In genomic region chr1:56394298-56394697, GRCh38 we compare ENCODE assay signal across 22 cellular contexts.
"Had no signal": no experiment of that assay in that cellular context is flagged by ENCODE, and none has a peak within 500 bp of the region (broad histone marks: within the 10 kb centered on the region; RNA-seq: fewer than 3 reads in every experiment).

No MANE protein-coding gene starts in this region.

- DNase-seq: caudate nucleus, colonic mucosa, dermis blood vessel endothelial cell, endodermal cell, erythroblast, glutamatergic neuron, immature natural killer cell, left colon, mucosa of descending colon, natural killer cell, occipital lobe, pancreas, retina, right lobe of liver, testis, upper lobe of left lung, uterus had no signal

- H3K27me3 ChIP-seq: breast epithelium, colonic mucosa, gastroesophageal sphincter, neural progenitor cell, pancreas, right lobe of liver, testis, upper lobe of left lung, uterus had no signal

- ATAC-seq: gastroesophageal sphincter, mucosa of descending colon, natural killer cell, pancreas, right lobe of liver had no signal

- H3K4me3 ChIP-seq: breast epithelium, colonic mucosa, gastroesophageal sphincter, mucosa of descending colon, neural progenitor cell, pancreas, prostate gland, right lobe of liver, skin epidermis, testis, upper lobe of left lung, uterus had no signal

- H3K4me1 ChIP-seq: breast epithelium, colonic mucosa, pancreas, prostate gland, right lobe of liver, uterus had no signal

- H3K9me3 ChIP-seq: breast epithelium, colonic mucosa, gastroesophageal sphincter, mucosa of descending colon, pancreas, prostate gland, right lobe of liver, testis, upper lobe of left lung, uterus had no signal

- H3K27ac ChIP-seq: colonic mucosa, gastroesophageal sphincter, neural progenitor cell, pancreas, prostate gland, right lobe of liver, skin epidermis, testis, upper lobe of left lung, uterus had no signal

- H3K36me3 ChIP-seq: breast epithelium, colonic mucosa, gastroesophageal sphincter, neural progenitor cell, pancreas, prostate gland, right lobe of liver, upper lobe of left lung, uterus had no signal
